Comparison of ENCODE assay signal across 1 cellular context in the genomic region with DNA sequence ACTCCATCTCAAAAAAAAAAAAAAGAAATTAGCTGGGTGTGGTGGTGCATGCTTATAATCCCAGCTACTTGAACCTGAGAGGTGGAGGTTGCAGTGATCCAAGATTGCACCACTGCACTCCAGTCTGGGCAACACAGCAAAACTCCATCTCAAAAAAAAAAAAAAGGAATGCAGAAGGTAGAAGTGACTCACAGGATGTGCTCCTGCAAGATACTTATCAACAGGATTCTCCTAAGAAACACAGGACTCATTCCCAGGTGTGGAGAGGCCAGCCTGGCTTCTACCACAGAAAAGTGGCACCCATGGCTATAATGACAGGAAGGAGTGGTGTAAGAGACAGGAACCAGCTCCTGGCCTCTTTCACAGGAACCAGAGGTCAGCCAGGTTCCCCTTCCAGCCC.
TF ChIP-seq lines count a peak whose summit lies in the region.

No MANE protein-coding gene starts in this region.

TF ChIP-seq in HCT116, 20 proteins besides CTCF, POLR2A, EP300 and RAD21:
- TF ChIP-seq CEBPB (IDR thresholded peaks at IDR 0.05; ENCODE audit: low read depth) (no peak), CBX3 (IDR thresholded peaks at IDR 0.05; ENCODE audit: low read depth) (no peak), JUND (IDR thresholded peaks at IDR 0.05) (no peak), TCF7L2 (IDR thresholded peaks at IDR 0.05; ENCODE audit: borderline replicate concordance, extremely low read depth, insufficient read depth, insufficient read length) (no peak), ZFX (IDR thresholded peaks at IDR 0.05) (no peak), SRF (IDR thresholded peaks at IDR 0.05; ENCODE audit: low read depth) (no peak), EGR1 (IDR thresholded peaks at IDR 0.05; ENCODE audit: low read depth) (no peak), EZH2phosphoT487 (IDR thresholded peaks at IDR 0.05; ENCODE audit: borderline replicate concordance) (no peak), YY1 (IDR thresholded peaks at IDR 0.05; ENCODE audit: extremely low read depth, insufficient replicate concordance, low read depth, low read length) (no peak), SIN3A (IDR thresholded peaks at IDR 0.05; ENCODE audit: low read depth) (no peak), FOSL1 (IDR thresholded peaks at IDR 0.05; ENCODE audit: low read depth) (no peak), ZNF274 (IDR thresholded peaks at IDR 0.05; ENCODE audit: low read depth, low read length) (no peak), EZH2 (IDR thresholded peaks at IDR 0.05) (no peak), ELF1 (IDR thresholded peaks at IDR 0.05; ENCODE audit: borderline replicate concordance, low read depth) (no peak), POLR2AphosphoS5 (IDR thresholded peaks at IDR 0.05; ENCODE audit: low read depth, low read length) (no peak)
- TF ChIP-seq, protein P1, sequence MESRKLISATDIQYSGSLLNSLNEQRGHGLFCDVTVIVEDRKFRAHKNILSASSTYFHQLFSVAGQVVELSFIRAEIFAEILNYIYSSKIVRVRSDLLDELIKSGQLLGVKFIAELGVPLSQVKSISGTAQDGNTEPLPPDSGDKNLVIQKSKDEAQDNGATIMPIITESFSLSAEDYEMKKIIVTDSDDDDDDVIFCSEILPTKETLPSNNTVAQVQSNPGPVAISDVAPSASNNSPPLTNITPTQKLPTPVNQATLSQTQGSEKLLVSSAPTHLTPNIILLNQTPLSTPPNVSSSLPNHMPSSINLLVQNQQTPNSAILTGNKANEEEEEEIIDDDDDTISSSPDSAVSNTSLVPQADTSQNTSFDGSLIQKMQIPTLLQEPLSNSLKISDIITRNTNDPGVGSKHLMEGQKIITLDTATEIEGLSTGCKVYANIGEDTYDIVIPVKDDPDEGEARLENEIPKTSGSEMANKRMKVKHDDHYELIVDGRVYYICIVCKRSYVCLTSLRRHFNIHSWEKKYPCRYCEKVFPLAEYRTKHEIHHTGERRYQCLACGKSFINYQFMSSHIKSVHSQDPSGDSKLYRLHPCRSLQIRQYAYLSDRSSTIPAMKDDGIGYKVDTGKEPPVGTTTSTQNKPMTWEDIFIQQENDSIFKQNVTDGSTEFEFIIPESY (IDR thresholded peaks at IDR 0.05; ENCODE audit: extremely low read depth, insufficient replicate concordance, low read length), result no peak
- TF ChIP-seq, protein P2, sequence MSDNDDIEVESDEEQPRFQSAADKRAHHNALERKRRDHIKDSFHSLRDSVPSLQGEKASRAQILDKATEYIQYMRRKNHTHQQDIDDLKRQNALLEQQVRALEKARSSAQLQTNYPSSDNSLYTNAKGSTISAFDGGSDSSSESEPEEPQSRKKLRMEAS (IDR thresholded peaks at IDR 0.05), result no peak
- TF ChIP-seq, protein P3, sequence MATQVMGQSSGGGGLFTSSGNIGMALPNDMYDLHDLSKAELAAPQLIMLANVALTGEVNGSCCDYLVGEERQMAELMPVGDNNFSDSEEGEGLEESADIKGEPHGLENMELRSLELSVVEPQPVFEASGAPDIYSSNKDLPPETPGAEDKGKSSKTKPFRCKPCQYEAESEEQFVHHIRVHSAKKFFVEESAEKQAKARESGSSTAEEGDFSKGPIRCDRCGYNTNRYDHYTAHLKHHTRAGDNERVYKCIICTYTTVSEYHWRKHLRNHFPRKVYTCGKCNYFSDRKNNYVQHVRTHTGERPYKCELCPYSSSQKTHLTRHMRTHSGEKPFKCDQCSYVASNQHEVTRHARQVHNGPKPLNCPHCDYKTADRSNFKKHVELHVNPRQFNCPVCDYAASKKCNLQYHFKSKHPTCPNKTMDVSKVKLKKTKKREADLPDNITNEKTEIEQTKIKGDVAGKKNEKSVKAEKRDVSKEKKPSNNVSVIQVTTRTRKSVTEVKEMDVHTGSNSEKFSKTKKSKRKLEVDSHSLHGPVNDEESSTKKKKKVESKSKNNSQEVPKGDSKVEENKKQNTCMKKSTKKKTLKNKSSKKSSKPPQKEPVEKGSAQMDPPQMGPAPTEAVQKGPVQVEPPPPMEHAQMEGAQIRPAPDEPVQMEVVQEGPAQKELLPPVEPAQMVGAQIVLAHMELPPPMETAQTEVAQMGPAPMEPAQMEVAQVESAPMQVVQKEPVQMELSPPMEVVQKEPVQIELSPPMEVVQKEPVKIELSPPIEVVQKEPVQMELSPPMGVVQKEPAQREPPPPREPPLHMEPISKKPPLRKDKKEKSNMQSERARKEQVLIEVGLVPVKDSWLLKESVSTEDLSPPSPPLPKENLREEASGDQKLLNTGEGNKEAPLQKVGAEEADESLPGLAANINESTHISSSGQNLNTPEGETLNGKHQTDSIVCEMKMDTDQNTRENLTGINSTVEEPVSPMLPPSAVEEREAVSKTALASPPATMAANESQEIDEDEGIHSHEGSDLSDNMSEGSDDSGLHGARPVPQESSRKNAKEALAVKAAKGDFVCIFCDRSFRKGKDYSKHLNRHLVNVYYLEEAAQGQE (IDR thresholded peaks at IDR 0.05; ENCODE audit: low read depth), result no peak
- TF ChIP-seq, protein P4, sequence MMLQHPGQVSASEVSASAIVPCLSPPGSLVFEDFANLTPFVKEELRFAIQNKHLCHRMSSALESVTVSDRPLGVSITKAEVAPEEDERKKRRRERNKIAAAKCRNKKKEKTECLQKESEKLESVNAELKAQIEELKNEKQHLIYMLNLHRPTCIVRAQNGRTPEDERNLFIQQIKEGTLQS (IDR thresholded peaks at IDR 0.05), result no peak
